Comparison of ENCODE assay signal across 1 cellular context in the genomic region with DNA sequence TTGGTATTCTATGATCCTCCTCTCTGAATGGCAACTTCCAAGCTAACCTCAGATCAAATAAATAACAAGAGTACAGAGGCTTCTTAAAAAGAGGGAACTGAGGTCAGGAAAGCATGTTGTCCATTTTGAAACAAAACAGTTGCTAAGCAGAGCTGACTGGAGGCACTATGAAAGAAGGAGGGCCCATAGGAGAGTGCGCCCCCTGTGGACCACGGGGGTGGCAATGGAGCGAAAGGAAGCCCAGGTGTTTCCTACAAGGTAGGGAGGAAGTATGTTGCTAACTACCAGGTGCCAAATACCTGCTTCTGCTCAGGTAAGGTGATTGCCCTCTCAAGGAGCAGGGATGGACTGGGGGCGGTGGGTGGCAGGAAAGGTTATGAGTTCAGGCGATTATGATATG.
TF ChIP-seq lines count a peak whose summit lies in the region.

No MANE protein-coding gene starts in this region.

TF ChIP-seq in HCT116, 20 proteins besides CTCF, POLR2A, EP300 and RAD21:
- TF ChIP-seq CBX3 (IDR thresholded peaks at IDR 0.05; ENCODE audit: low read depth) = no peak
- no peak for TF ChIP-seq SP1 (IDR thresholded peaks at IDR 0.05; ENCODE audit: low read depth)
- TF ChIP-seq, protein P1, sequence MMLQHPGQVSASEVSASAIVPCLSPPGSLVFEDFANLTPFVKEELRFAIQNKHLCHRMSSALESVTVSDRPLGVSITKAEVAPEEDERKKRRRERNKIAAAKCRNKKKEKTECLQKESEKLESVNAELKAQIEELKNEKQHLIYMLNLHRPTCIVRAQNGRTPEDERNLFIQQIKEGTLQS (IDR thresholded peaks at IDR 0.05) = no peak
- TF ChIP-seq EZH2 (IDR thresholded peaks at IDR 0.05) = no peak
- TF ChIP-seq YY1 (IDR thresholded peaks at IDR 0.05; ENCODE audit: extremely low read depth, insufficient replicate concordance, low read depth, low read length) = no peak
- no peak for TF ChIP-seq SRF (IDR thresholded peaks at IDR 0.05; ENCODE audit: low read depth)
- TF ChIP-seq POLR2AphosphoS5 (IDR thresholded peaks at IDR 0.05; ENCODE audit: low read depth, low read length) = no peak
- no peak for TF ChIP-seq TCF7L2 (IDR thresholded peaks at IDR 0.05; ENCODE audit: borderline replicate concordance, extremely low read depth, insufficient read depth, insufficient read length)
- TF ChIP-seq ZFX (IDR thresholded peaks at IDR 0.05) = no peak
- TF ChIP-seq FOSL1 (IDR thresholded peaks at IDR 0.05; ENCODE audit: low read depth) = no peak
- TF ChIP-seq, protein P2, sequence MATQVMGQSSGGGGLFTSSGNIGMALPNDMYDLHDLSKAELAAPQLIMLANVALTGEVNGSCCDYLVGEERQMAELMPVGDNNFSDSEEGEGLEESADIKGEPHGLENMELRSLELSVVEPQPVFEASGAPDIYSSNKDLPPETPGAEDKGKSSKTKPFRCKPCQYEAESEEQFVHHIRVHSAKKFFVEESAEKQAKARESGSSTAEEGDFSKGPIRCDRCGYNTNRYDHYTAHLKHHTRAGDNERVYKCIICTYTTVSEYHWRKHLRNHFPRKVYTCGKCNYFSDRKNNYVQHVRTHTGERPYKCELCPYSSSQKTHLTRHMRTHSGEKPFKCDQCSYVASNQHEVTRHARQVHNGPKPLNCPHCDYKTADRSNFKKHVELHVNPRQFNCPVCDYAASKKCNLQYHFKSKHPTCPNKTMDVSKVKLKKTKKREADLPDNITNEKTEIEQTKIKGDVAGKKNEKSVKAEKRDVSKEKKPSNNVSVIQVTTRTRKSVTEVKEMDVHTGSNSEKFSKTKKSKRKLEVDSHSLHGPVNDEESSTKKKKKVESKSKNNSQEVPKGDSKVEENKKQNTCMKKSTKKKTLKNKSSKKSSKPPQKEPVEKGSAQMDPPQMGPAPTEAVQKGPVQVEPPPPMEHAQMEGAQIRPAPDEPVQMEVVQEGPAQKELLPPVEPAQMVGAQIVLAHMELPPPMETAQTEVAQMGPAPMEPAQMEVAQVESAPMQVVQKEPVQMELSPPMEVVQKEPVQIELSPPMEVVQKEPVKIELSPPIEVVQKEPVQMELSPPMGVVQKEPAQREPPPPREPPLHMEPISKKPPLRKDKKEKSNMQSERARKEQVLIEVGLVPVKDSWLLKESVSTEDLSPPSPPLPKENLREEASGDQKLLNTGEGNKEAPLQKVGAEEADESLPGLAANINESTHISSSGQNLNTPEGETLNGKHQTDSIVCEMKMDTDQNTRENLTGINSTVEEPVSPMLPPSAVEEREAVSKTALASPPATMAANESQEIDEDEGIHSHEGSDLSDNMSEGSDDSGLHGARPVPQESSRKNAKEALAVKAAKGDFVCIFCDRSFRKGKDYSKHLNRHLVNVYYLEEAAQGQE (IDR thresholded peaks at IDR 0.05; ENCODE audit: low read depth) = no peak
- no peak for TF ChIP-seq ELF1 (IDR thresholded peaks at IDR 0.05; ENCODE audit: borderline replicate concordance, low read depth)
